ENCODE assay signal across 1 cellular context in genomic region chr2:147368306-147368705, GRCh38.
TF ChIP-seq lines count a peak whose summit lies in the region.

No MANE protein-coding gene starts in this region.

TF ChIP-seq in GM23338, 12 proteins besides CTCF, POLR2A, EP300 and RAD21 (continued from another document):
- TF ChIP-seq REST (IDR thresholded peaks at IDR 0.05; ENCODE audit: unreplicated experiment) (no peak), ETS1 (IDR thresholded peaks at IDR 0.05) (no peak), ZNF462 (CRISPR knock-in tag; IDR thresholded peaks at IDR 0.05) (no peak), CREB1 (CRISPR knock-in tag; IDR thresholded peaks at IDR 0.05; ENCODE audit: low read depth) (no peak), ZNF331 (CRISPR knock-in tag; IDR thresholded peaks at IDR 0.05; ENCODE audit: low read depth) (no peak), EZH2 (IDR thresholded peaks at IDR 0.05; ENCODE audit: low read depth, unreplicated experiment) (no peak), JUNB (IDR thresholded peaks at IDR 0.05; ENCODE audit: unreplicated experiment) (no peak), STAT1 (IDR thresholded peaks at IDR 0.05; ENCODE audit: unreplicated experiment) (no peak), POLR2AphosphoS5 (IDR thresholded peaks at IDR 0.05; ENCODE audit: low read depth) (no peak), NANOG (IDR thresholded peaks at IDR 0.05; ENCODE audit: borderline replicate concordance) (no peak), EZH2phosphoT487 (IDR thresholded peaks at IDR 0.05; ENCODE audit: unreplicated experiment) (no peak)
